21 cellular contexts compared by ENCODE assay signal in the genomic region with DNA sequence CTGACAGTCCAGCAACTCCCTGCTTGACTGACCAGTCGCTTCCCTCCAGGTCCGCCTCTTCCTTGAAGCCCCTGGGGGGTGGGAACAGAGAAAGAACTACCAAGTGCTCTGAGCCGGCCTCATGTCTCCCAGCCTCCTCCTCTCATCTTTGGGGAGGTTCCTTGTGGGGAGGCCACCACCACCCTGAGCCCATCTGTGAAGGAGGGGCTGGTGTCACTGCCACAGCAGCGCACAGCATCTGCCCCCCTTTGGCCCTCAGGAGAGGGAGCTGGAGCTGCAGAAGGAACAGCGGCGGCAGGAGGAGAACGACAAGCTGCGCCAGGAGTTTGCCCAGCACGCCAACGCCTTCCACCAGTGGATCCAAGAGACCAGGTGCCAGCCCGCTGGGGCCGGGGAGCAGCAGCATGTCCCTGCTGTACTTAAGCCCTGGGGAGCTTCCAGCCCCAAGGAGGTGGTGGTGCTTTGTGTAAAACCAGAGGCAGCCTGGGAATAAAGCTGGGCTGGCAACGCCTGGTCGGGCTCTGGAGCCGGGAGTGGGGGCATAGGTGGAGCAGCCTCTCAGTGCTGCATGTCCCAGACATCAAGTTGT. TPM values are rescaled to one million over a fixed set of nuclear protein-coding genes. Genes with fewer than 3 reads are reported as not detected.
DNase-seq lines count a peak whose midpoint lies in the region; TF ChIP-seq lines count a peak whose summit lies in the region.
"Had no signal": no experiment of that assay in that cellular context is flagged by ENCODE, and none has a peak within 500 bp of the region (broad histone marks: within the 10 kb centered on the region; RNA-seq: fewer than 3 reads in every experiment).

No MANE protein-coding gene starts in this region.

- H3K36me3 ChIP-seq in H7 (replicated peaks; ENCODE audit: control insufficient read depth, insufficient read depth, low read length) = peaks cover 41% of the 10 kb centered on the region

- no peak overlapping the region for H3K4me3 ChIP-seq in H7 (ENCODE audit: insufficient read depth, low read depth, low read length)
- H3K4me3 ChIP-seq: ascending aorta, cardiac muscle cell, skin epidermis had no signal

- TF ChIP-seq CTCF in 22Rv1 (IDR thresholded peaks at IDR 0.05) = no peak

- DNase-seq in H7 = peak; percentile 39
- DNase-seq in posterior cingulate gyrus = peak in 9 of 10 donors; percentile 44 to 95 (median 77)
- DNase-seq in DMS 273 treated with DMSO at 0.1 percent for 48 hours (lab: John Stamatoyannopoulos, UW) = no peak
- no peak for DNase-seq in SW480 (ENCODE audit: low spot score)
- no peak for DNase-seq in UCSD-AML1 (lab: John Stamatoyannopoulos, UW; ENCODE audit: unreplicated experiment)
- DNase-seq: activated CD4-positive, alpha-beta T cell treated with anti-CD3 and anti-CD28 coated beads for 1 hour; activated CD8-positive, alpha-beta memory T cell treated with anti-CD3 and anti-CD28 coated beads, Interleukin-2, amount 50 U/mL, for 48 hours; activated CD8-positive, alpha-beta T cell treated with anti-CD3 and anti-CD28 coated beads for 36 hours; left ventricle myocardium superior; naive thymus-derived CD8-positive, alpha-beta T cell; NCI-H1417 treated with DMSO at 0.1 percent for 48 hours; NCI-H2081; NCI-H526 treated with DMSO at 0.1 percent for 48 hours; NK-92 treated with Interleukin-12 subunit alpha and Interleukin-12 subunit beta, amount 100 ng/mL, for 24 hours; Right ventricle myocardium superior; stimulated activated naive CD4-positive, alpha-beta T cell treated with Interleukin-2 at 50 U/mL for 16 hours had no signal

- peak overlapping the region; percentile 40; the same call in 1 of the 2 replicates for H3K27ac ChIP-seq in 22Rv1
- peak overlapping the region; percentile 12 for H3K27ac ChIP-seq in cingulate gyrus (ENCODE audit: low read depth, low read length)

- H3K27me3 ChIP-seq in H7 (ENCODE audit: control insufficient read depth, insufficient read depth, low read length) = no peaks in the 10 kb centered on the region
- H3K27me3 ChIP-seq: ascending aorta, cardiac muscle cell had no signal

- intact Hi-C loops in posterior cingulate gyrus (cut with DNase I) = no loop called here

RNA-seq across cellular contexts. Expression of gene DYNC2I2, which starts 29.4 kb away (rescaled TPM):
- total RNA-seq in H7 (2014; rRNA removed; shearing (Covaris generic)) = 82.3 and 113 TPM in 2 replicates

Comparison
In these comparisons a context has a peak if more than half of its experiments do, and no peak if none do; other contexts are left out.
1. DNase-seq: peak in H7 (single experiment) and posterior cingulate gyrus (9 of 10); none in DMS 273 treated with DMSO at 0.1 percent for 48 hours (single experiment), SW480 (single experiment) and UCSD-AML1 (single experiment).